34 cellular contexts compared by ENCODE assay signal in the genomic region with DNA sequence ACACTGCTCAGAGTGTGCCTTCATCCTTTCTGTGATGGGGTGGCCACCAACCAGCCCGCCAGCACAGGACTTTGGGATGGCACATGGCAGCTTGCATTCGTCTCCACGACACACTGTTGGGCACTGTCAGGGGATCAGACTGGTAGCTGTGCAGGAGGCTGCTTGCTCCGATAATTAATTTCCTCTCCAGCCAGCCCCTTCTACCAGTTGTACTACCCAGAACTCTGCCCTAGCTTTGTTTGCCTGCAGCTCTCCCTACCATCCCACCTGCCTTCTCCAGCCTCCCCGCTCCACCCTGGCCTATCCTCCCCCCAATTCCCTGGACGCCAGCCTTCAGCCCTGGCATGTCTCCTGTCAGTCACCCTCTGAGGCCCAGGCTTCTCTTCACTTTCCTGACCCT.
"Had no signal": no experiment of that assay in that cellular context is flagged by ENCODE, and none has a peak within 500 bp of the region (broad histone marks: within the 10 kb centered on the region; RNA-seq: fewer than 3 reads in every experiment).

No MANE protein-coding gene starts in this region.

- H3K27ac Mint-ChIP-seq: activated B cell treated with CpG ODN at 0.5 μM for 24 hours; activated CD8-positive, alpha-beta T cell treated with anti-CD3 and anti-CD28 coated beads for 36 hours; activated naive CD8-positive, alpha-beta T cell; activated T-helper 17 cell treated with anti-CD3 and anti-CD28 coated beads, Interleukin-2, amount 50 U/mL, for 72 hours; effector memory CD8-positive, alpha-beta T cell; T-cell; T-helper 17 cell; T-helper 2 cell treated with Interferon-gamma antibody and Interleukin-4, amounts not matched to agents 5 μg/mL and 100 μg/mL, for 36 hours had no signal

- H3K4me1 ChIP-seq: colonic mucosa, esophagus muscularis mucosa, foreskin keratinocyte, gastrocnemius medialis had no signal

- H3K36me3 ChIP-seq: brain microvascular endothelial cell, colonic mucosa, esophagus muscularis mucosa, gastrocnemius medialis, heart left ventricle, WERI-Rb-1 had no signal

- H3K36me3 Mint-ChIP-seq: activated naive CD8-positive, alpha-beta T cell; T-cell had no signal

- ATAC-seq: activated CD4-positive, CD25-positive, alpha-beta regulatory T cell treated with anti-CD3 and anti-CD28 coated beads, Interleukin-2, amount 50 U/mL, for 24 hours; activated CD8-positive, alpha-beta T cell treated with anti-CD3 and anti-CD28 coated beads for 36 hours; activated T-cell treated with anti-CD3 and anti-CD28 coated beads, Interleukin-2, amount 50 U/mL, for 4 hours; activated T-helper 17 cell treated with anti-CD3 and anti-CD28 coated beads, Interleukin-2, amount 50 U/mL, for 72 hours; effector memory CD8-positive, alpha-beta T cell; foreskin keratinocyte; gastrocnemius medialis; heart left ventricle; T-cell; T-helper 17 cell had no signal

- H3K4me3 ChIP-seq: colonic mucosa, esophagus muscularis mucosa, gastrocnemius medialis, heart left ventricle had no signal

- H3K4me3 Mint-ChIP-seq: activated B cell treated with CpG ODN at 0.5 μM for 24 hours; activated CD8-positive, alpha-beta T cell treated with anti-CD3 and anti-CD28 coated beads for 36 hours; activated naive CD8-positive, alpha-beta T cell; activated T-cell treated with anti-CD3 and anti-CD28 coated beads, Interleukin-2, amount 50 U/mL, for 4 hours; activated T-helper 17 cell treated with anti-CD3 and anti-CD28 coated beads, Interleukin-2, amount 50 U/mL, for 72 hours; effector memory CD8-positive, alpha-beta T cell; T-cell; T-helper 17 cell; T-helper 2 cell treated with Interferon-gamma antibody and Interleukin-4, amounts not matched to agents 5 μg/mL and 100 μg/mL, for 36 hours had no signal

- H3K27me3 ChIP-seq: brain microvascular endothelial cell, colonic mucosa, esophagus muscularis mucosa, foreskin keratinocyte, gastrocnemius medialis had no signal

- H3K27me3 Mint-ChIP-seq: activated B cell treated with CpG ODN at 0.5 μM for 24 hours; activated naive CD8-positive, alpha-beta T cell; activated T-helper 17 cell treated with anti-CD3 and anti-CD28 coated beads, Interleukin-2, amount 50 U/mL, for 72 hours had no signal

- DNase-seq: activated B cell treated with CpG ODN at 0.5 μM for 24 hours; activated CD4-positive, alpha-beta T cell treated with anti-CD3 and anti-CD28 coated beads for 48 hours; activated CD4-positive, alpha-beta T cell treated with anti-CD3 and anti-CD28 coated beads, Interleukin-2, amount 50 U/mL, for 1 hour; activated CD4-positive, alpha-beta T cell treated with anti-CD3 and anti-CD28 coated beads, Interleukin-2, amount 50 U/mL, for 48 hours; activated CD8-positive, alpha-beta memory T cell treated with anti-CD3 and anti-CD28 coated beads for 24 hours; activated CD8-positive, alpha-beta T cell treated with anti-CD3 and anti-CD28 coated beads for 36 hours; activated effector memory CD4-positive, alpha-beta T cell treated with Interleukin-2 at 50 U/mL for 16 hours; activated gamma-delta T cell treated with Interleukin-2 at 50 U/mL for 16 hours; activated naive CD4-positive, alpha-beta T cell treated with anti-CD3 and anti-CD28 coated beads, Interleukin-2, amount 50 U/mL, for 16 hours; activated naive CD4-positive, alpha-beta T cell treated with Interleukin-2 at 50 U/mL for 16 hours; activated T-cell treated with anti-CD3 and anti-CD28 coated beads, Interleukin-2, amount 50 U/mL, for 4 hours; amniotic stem cell; anterior cingulate cortex; brain microvascular endothelial cell; central memory CD4-positive, alpha-beta T cell; cerebellar nuclear complex; colonic mucosa; dermis blood vessel endothelial cell; effector CD4-positive, alpha-beta T cell; effector memory CD8-positive, alpha-beta T cell; erythroblast; foreskin keratinocyte; gastrocnemius medialis; glutamatergic neuron; heart left ventricle; T-cell; T-helper 17 cell; T1000; WERI-Rb-1 had no signal

- H3K27ac ChIP-seq: brain microvascular endothelial cell, colonic mucosa, esophagus muscularis mucosa, foreskin keratinocyte, gastrocnemius medialis, heart left ventricle, WERI-Rb-1 had no signal

- H3K9me3 Mint-ChIP-seq: activated CD8-positive, alpha-beta T cell treated with anti-CD3 and anti-CD28 coated beads for 36 hours; activated T-cell treated with anti-CD3 and anti-CD28 coated beads, Interleukin-2, amount 50 U/mL, for 4 hours; activated T-helper 17 cell treated with anti-CD3 and anti-CD28 coated beads, Interleukin-2, amount 50 U/mL, for 72 hours; effector memory CD8-positive, alpha-beta T cell; T-cell; T-helper 2 cell treated with Interferon-gamma antibody and Interleukin-4, amounts not matched to agents 5 μg/mL and 100 μg/mL, for 36 hours had no signal

- H3K4me1 Mint-ChIP-seq: activated B cell treated with CpG ODN at 0.5 μM for 24 hours; activated T-helper 17 cell treated with anti-CD3 and anti-CD28 coated beads, Interleukin-2, amount 50 U/mL, for 72 hours; T-cell had no signal

- H3K9me3 ChIP-seq: colonic mucosa, esophagus muscularis mucosa, gastrocnemius medialis, heart left ventricle had no signal
